ENCODE assay signal across 1 cellular context in the genomic region with DNA sequence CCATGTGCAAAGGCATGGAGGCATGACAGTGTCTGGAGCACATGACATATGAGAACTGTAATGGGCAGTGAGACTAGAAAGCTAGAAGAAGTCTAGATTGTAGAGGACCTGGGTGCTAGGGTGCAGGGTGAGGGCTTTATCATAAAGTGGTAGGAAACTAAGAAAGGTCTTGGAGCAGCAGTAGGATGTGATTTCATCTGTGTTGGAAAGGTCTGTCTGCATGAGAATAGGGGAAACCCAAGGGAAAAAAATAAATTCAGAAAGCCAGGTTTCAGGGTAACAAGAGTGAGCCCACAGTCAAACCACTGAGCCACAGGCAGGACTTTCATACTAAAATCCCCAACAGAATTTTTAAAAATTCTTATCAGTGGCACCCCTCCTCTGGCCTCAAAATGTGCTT.
TF ChIP-seq lines count a peak whose summit lies in the region.

No MANE protein-coding gene starts in this region.

TF ChIP-seq in WTC11, 78 proteins besides CTCF, POLR2A, EP300 and RAD21 (continued from another document):
- no peak for TF ChIP-seq CDX4 (CRISPR knock-in tag; IDR thresholded peaks at IDR 0.05; ENCODE audit: borderline replicate concordance)
TF ChIP-seq in WTC11: peak in this region for 0.
